ENCODE assay signal across 10 cellular contexts in the genomic region with DNA sequence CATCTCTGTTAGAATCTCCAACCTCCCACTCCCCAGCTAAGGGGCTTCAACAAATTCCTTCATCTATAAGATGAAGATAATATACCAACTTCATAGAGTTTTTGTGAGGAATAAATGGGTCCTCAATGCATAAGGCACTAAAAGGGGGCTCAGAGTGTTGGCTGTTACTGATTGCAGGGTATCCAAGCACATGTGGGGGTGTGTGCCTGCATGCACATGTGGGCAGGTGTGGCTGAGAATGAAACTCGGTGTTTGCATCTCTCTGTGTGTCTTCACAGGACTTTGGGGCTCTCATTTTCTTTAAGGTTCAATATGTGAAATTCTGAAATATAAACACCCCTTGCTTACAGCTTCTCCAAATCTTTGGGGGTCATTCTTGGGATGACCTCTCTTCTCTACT. TPM values are rescaled to one million over a fixed set of nuclear protein-coding genes. Genes with fewer than 3 reads are reported as not detected.
DNase-seq lines count a peak whose midpoint lies in the region; ATAC-seq and TF ChIP-seq lines count a peak whose summit lies in the region.
"Had no signal": no experiment of that assay in that cellular context is flagged by ENCODE, and none has a peak within 500 bp of the region (broad histone marks: within the 10 kb centered on the region; RNA-seq: fewer than 3 reads in every experiment).

No MANE protein-coding gene starts in this region.

- peak overlapping the region in 1 of 2 donors; percentile 14 for H3K27ac Mint-ChIP-seq in natural killer cell
- H3K27ac Mint-ChIP-seq in natural killer cell treated with Interleukin-12 subunit alpha and Interleukin-12 subunit beta and Interleukin-15 and Interleukin-18, amount 100 ng/mL, for 72 hours = peak overlapping the region in 1 of 2 donors; percentile 27
- peak overlapping the region; percentile 78 for H3K27ac Mint-ChIP-seq in mesothelial cell of epicardium

- peaks cover 29% of the 10 kb centered on the region for H3K4me1 ChIP-seq in PC-3 (ENCODE audit: insufficient read depth, low read length)

- H3K9me2 ChIP-seq in PC-3 (replicated peaks; ENCODE audit: low read length) = no peaks in the 10 kb centered on the region

- no peaks in the 10 kb centered on the region for H3K36me3 ChIP-seq in PC-3 (ENCODE audit: low read depth, low read length)
- H3K36me3 ChIP-seq: right lobe of liver had no signal

- H3K4me1 Mint-ChIP-seq in natural killer cell (peaks cover 13 to 20% of the 10 kb centered on the region in 2 donors), mesothelial cell of epicardium (peaks cover 27% of the 10 kb centered on the region)
- peaks cover 13 to 14% of the 10 kb centered on the region in 2 donors for H3K4me1 Mint-ChIP-seq in natural killer cell treated with Interleukin-12 subunit alpha and Interleukin-12 subunit beta and Interleukin-15 and Interleukin-18, amount 100 ng/mL, for 72 hours (ENCODE audit: low read depth in 2 of 2)

- H3K4me3 Mint-ChIP-seq in natural killer cell (peak overlapping the region; percentile 6), mesothelial cell of epicardium (peak overlapping the region; percentile 29)
- no peak overlapping the region for H3K4me3 Mint-ChIP-seq in natural killer cell treated with Interleukin-12 subunit alpha and Interleukin-12 subunit beta and Interleukin-15 and Interleukin-18, amount 100 ng/mL, for 72 hours
- H3K4me3 Mint-ChIP-seq: HFFc6 had no signal

- H3F3A ChIP-seq in PC-3 (ENCODE audit: low read length, unreplicated experiment) = no peaks in the 10 kb centered on the region

- H4K20me1 ChIP-seq in PC-3 (ENCODE audit: low read length) = no peaks in the 10 kb centered on the region

- ATAC-seq in natural killer cell (no peak), PC-3 (no peak), GM19035 (IDR thresholded peaks at IDR 0.05; ENCODE audit: unreplicated experiment) (no peak), HG03460 (IDR thresholded peaks at IDR 0.05; ENCODE audit: unreplicated experiment) (no peak)
- ATAC-seq in natural killer cell treated with Interleukin-12 subunit alpha and Interleukin-12 subunit beta and Interleukin-15 and Interleukin-18, amount 100 ng/mL, for 72 hours = no peak

- H3K4me3 ChIP-seq in PC-3 (ENCODE audit: low read length) = no peak overlapping the region
- H3K4me3 ChIP-seq: right lobe of liver had no signal

- CTCF ChIA-PET in PC-3 (lab: Charles Lee) = no interaction called here

- TF ChIP-seq CTCF in natural killer cell (IDR thresholded peaks at IDR 0.05) = no peak
- TF ChIP-seq CTCF in PC-3 (conservative IDR thresholded peaks at IDR 0.05; ENCODE audit: low read depth, low read length) = no peak
- TF ChIP-seq CTCF in mesothelial cell of epicardium (IDR thresholded peaks at IDR 0.05; ENCODE audit: unreplicated experiment) = no peak

- POLR2A ChIA-PET in PC-3 (lab: Charles Lee; ENCODE audit: unreplicated experiment) = no interaction called here

- H3K36me3 Mint-ChIP-seq in natural killer cell = no peaks in the 10 kb centered on the region
- H3K36me3 Mint-ChIP-seq in natural killer cell treated with Interleukin-12 subunit alpha and Interleukin-12 subunit beta and Interleukin-15 and Interleukin-18, amount 100 ng/mL, for 72 hours = no peaks in the 10 kb centered on the region
- H3K36me3 Mint-ChIP-seq in mesothelial cell of epicardium = no peaks in the 10 kb centered on the region

- no peak overlapping the region for H2AFZ ChIP-seq in PC-3 (ENCODE audit: low read length)

- H3K27me3 ChIP-seq in PC-3 (ENCODE audit: low read length) = no peaks in the 10 kb centered on the region
- H3K27me3 ChIP-seq: right lobe of liver had no signal

- H3K9me3 ChIP-seq in PC-3 (ENCODE audit: low read length) = no peaks in the 10 kb centered on the region
- H3K9me3 ChIP-seq: right lobe of liver had no signal

- H3K27me3 Mint-ChIP-seq in natural killer cell (ENCODE audit: low read depth in 2 of 2) = no peaks in the 10 kb centered on the region
- H3K27me3 Mint-ChIP-seq in natural killer cell treated with Interleukin-12 subunit alpha and Interleukin-12 subunit beta and Interleukin-15 and Interleukin-18, amount 100 ng/mL, for 72 hours = no peaks in the 10 kb centered on the region
- no peaks in the 10 kb centered on the region for H3K27me3 Mint-ChIP-seq in mesothelial cell of epicardium (ENCODE audit: low read depth)

- no peak overlapping the region for H3K9ac ChIP-seq in PC-3 (ENCODE audit: low read length)

- intact Hi-C loops in natural killer cell (cut with micrococcal nuclease) (loop anchor here (5.0 kb wide), 1 partner anchor 57 kb away; a partner anchor contains a TSS), PC-3 (cut with micrococcal nuclease) (loop anchor here (5.0 kb wide), 1 partner anchor 127 kb away; no protein-coding TSS in a partner anchor)

- H3K27ac ChIP-seq in PC-3 (ENCODE audit: low read length) = peak overlapping the region; percentile 45

- BruUV-seq in PC-3 (replicated peaks; lab: Mats Ljungman, UMichigan) = no TSS peak

- peaks cover 12% of the 10 kb centered on the region for H3K79me2 ChIP-seq in PC-3 (ENCODE audit: low read length)

- DNase-seq in natural killer cell (no peak), PC-3 (no peak), mesothelial cell of epicardium (ENCODE audit: low spot score in 2 of 2, unreplicated experiment in 2 of 2) (no peak), cerebellar nuclear complex (lab: John Stamatoyannopoulos, UW) (no peak), T1000 (lab: John Stamatoyannopoulos, UW) (no peak)
- DNase-seq in natural killer cell treated with Interleukin-12 subunit alpha and Interleukin-12 subunit beta and Interleukin-15 and Interleukin-18, amount 100 ng/mL, for 72 hours (ENCODE audit: low spot score) = no peak
- DNase-seq: HFFc6 had no signal

- no peak overlapping the region for H3K4me2 ChIP-seq in PC-3 (ENCODE audit: low read length)

- H3K9me3 Mint-ChIP-seq in natural killer cell (no peaks in the 10 kb centered on the region), mesothelial cell of epicardium (no peaks in the 10 kb centered on the region)
- no peaks in the 10 kb centered on the region for H3K9me3 Mint-ChIP-seq in natural killer cell treated with Interleukin-12 subunit alpha and Interleukin-12 subunit beta and Interleukin-15 and Interleukin-18, amount 100 ng/mL, for 72 hours
- H3K9me3 Mint-ChIP-seq: HFFc6 had no signal

RNA-seq across cellular contexts. Expression of a gene that starts 4.1 kb away (rescaled TPM):
- total RNA-seq in natural killer cell = 100 to 1,000 TPM; 124 to 162 (median 135) TPM
- 100 to 1,000 TPM in 1 of 2 donors, 10 to 100 TPM in 1; 96.0 to 110 TPM for total RNA-seq in natural killer cell treated with Interleukin-12 subunit alpha and Interleukin-12 subunit beta and Interleukin-15 and Interleukin-18, amount 100 ng/mL, for 72 hours
- 67.7 and 95.0 TPM in 2 replicates for total RNA-seq in PC-3 (2014; rRNA removed)
- 56.4 to 58.6 TPM (median 56.6 TPM) in 3 replicates for total RNA-seq in mesothelial cell of epicardium

RNA-seq across cellular contexts. Expression of a gene that starts 11.2 kb away (rescaled TPM):
- total RNA-seq in natural killer cell = not detected
- under 1 TPM in 1 of 2 donors, not detected in 1; 0.42 TPM for total RNA-seq in natural killer cell treated with Interleukin-12 subunit alpha and Interleukin-12 subunit beta and Interleukin-15 and Interleukin-18, amount 100 ng/mL, for 72 hours
- not detected in 2 replicates for total RNA-seq in PC-3 (2014; rRNA removed)
- total RNA-seq in mesothelial cell of epicardium = not detected in 3 replicates

RNA-seq across cellular contexts. Expression of a gene that starts 24.6 kb away (rescaled TPM):
- total RNA-seq in natural killer cell = 1 to 10 TPM; 1.1 to 2.1 (median 1.5) TPM
- 1 to 10 TPM; 2.6 to 5.0 TPM for total RNA-seq in natural killer cell treated with Interleukin-12 subunit alpha and Interleukin-12 subunit beta and Interleukin-15 and Interleukin-18, amount 100 ng/mL, for 72 hours
- 0.11 and 0.17 TPM in 2 replicates for total RNA-seq in PC-3 (2014; rRNA removed)
- 17.3 to 20.0 TPM (median 19.4 TPM) in 3 replicates for total RNA-seq in mesothelial cell of epicardium

RNA-seq across cellular contexts. Expression of a gene that starts 46.8 kb away (rescaled TPM):
- total RNA-seq in natural killer cell = 1 to 10 TPM; 2.3 to 7.5 (median 2.6) TPM
- total RNA-seq in natural killer cell treated with Interleukin-12 subunit alpha and Interleukin-12 subunit beta and Interleukin-15 and Interleukin-18, amount 100 ng/mL, for 72 hours = 1 to 10 TPM in 1 of 2 donors, not detected in 1; 1.7 TPM
- total RNA-seq in PC-3 (2014; rRNA removed) = 30.6 and 56.2 TPM in 2 replicates
- 3,780 to 4,004 TPM (median 3,972 TPM) in 3 replicates for total RNA-seq in mesothelial cell of epicardium

RNA-seq across cellular contexts. Expression of a gene that starts 59.5 kb away (rescaled TPM):
- 10 to 100 TPM; 23.2 to 32.9 (median 23.6) TPM for total RNA-seq in natural killer cell
- total RNA-seq in natural killer cell treated with Interleukin-12 subunit alpha and Interleukin-12 subunit beta and Interleukin-15 and Interleukin-18, amount 100 ng/mL, for 72 hours = 10 to 100 TPM; 11.8 to 13.7 TPM
- 31.9 and 37.6 TPM in 2 replicates for total RNA-seq in PC-3 (2014; rRNA removed)
- total RNA-seq in mesothelial cell of epicardium = 44.6 to 46.0 TPM (median 45.4 TPM) in 3 replicates
